In the genomic region with DNA sequence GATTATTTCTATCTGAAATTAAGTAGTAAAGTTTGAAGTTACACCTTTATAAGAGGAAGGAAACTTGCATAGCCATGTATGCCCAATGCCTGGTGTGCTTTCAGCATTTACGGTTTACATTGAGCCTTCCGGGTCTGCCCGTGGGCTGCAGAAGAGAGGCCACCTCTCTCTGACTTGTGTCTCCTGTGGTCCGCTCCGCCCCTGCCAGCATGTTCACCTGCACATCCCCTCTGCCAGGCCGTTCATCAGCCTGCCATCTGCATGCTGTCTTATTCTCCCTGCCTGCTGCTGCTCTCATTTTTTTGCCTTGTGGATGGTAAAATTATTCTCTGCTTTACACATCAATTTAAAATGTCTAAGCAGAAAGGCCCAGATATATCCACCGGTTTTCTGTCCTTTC, we compare ENCODE assay signal across 16 cellular contexts. TPM values are rescaled to one million over a fixed set of nuclear protein-coding genes. Genes with fewer than 3 reads are reported as not detected.
DNase-seq lines count a peak whose midpoint lies in the region; ATAC-seq and TF ChIP-seq lines count a peak whose summit lies in the region.
"Had no signal": no experiment of that assay in that cellular context is flagged by ENCODE, and none has a peak within 500 bp of the region (broad histone marks: within the 10 kb centered on the region; RNA-seq: fewer than 3 reads in every experiment).

No MANE protein-coding gene starts in this region.

- H3K4me1 ChIP-seq in hepatocyte (ENCODE audit: insufficient read depth): no peaks in the 10 kb centered on the region

- no peak overlapping the region for H3K4me3 ChIP-seq in hepatocyte

- no peaks in the 10 kb centered on the region for H3K9me3 Mint-ChIP-seq in activated naive CD4-positive, alpha-beta T cell treated with anti-CD3 and anti-CD28 coated beads, Interleukin-2, amount 50 U/mL, for 24 hours
- no peaks in the 10 kb centered on the region for H3K9me3 Mint-ChIP-seq in memory B cell
- H3K9me3 Mint-ChIP-seq in stimulated activated effector memory CD8-positive, alpha-beta T cell treated with anti-CD3 and anti-CD28 coated beads, Interleukin-12 subunit alpha, Interleukin-12 subunit beta, amount 100 ng/mL, for 72 hours: no peaks in the 10 kb centered on the region
- H3K9me3 Mint-ChIP-seq: HFFc6 had no signal

- H3K36me3 ChIP-seq in hepatocyte (replicated peaks; ENCODE audit: insufficient read depth, low read depth): no peaks in the 10 kb centered on the region

- H3K9me2 ChIP-seq in hepatocyte (replicated peaks; ENCODE audit: insufficient read depth): no peaks in the 10 kb centered on the region

- peaks cover 8% of the 10 kb centered on the region for H3K36me3 Mint-ChIP-seq in activated naive CD4-positive, alpha-beta T cell treated with anti-CD3 and anti-CD28 coated beads, Interleukin-2, amount 50 U/mL, for 24 hours
- H3K36me3 Mint-ChIP-seq in T-helper 17 cell (ENCODE audit: low read depth) (no peaks in the 10 kb centered on the region), memory B cell (peaks cover 16% of the 10 kb centered on the region)
- H3K36me3 Mint-ChIP-seq in stimulated activated effector memory CD8-positive, alpha-beta T cell treated with anti-CD3 and anti-CD28 coated beads, Interleukin-12 subunit alpha, Interleukin-12 subunit beta, amount 100 ng/mL, for 72 hours: peaks cover 84% of the 10 kb centered on the region

- no peak overlapping the region for H3K4me2 ChIP-seq in hepatocyte

- no peak overlapping the region for H2AFZ ChIP-seq in hepatocyte

- no peaks in the 10 kb centered on the region for H3K9me3 ChIP-seq in T-helper 17 cell (ENCODE audit: control insufficient read depth, low read length, poor library complexity, severe bottlenecking)
- H3K9me3 ChIP-seq in hepatocyte (ENCODE audit: low read depth): no peaks in the 10 kb centered on the region

- 89% methylated on average over 7 of the region's 7 CpGs for WGBS in hepatocyte (ENCODE audit: low lambda C conversion rate, missing lambda C conversion rate)

- no peaks in the 10 kb centered on the region for H3K27me3 ChIP-seq in hepatocyte

- no peak for TF ChIP-seq CTCF in hepatocyte (IDR thresholded peaks at IDR 0.05; ENCODE audit: poor library complexity)

- H4K20me1 ChIP-seq in hepatocyte (ENCODE audit: insufficient read depth, poor library complexity, severe bottlenecking): no peaks in the 10 kb centered on the region

- H3K27ac ChIP-seq in hepatocyte: no peak overlapping the region

- H3K79me2 ChIP-seq in hepatocyte: no peaks in the 10 kb centered on the region

- no peaks in the 10 kb centered on the region for H3K27me3 Mint-ChIP-seq in activated naive CD4-positive, alpha-beta T cell treated with anti-CD3 and anti-CD28 coated beads, Interleukin-2, amount 50 U/mL, for 24 hours
- H3K27me3 Mint-ChIP-seq in T-helper 17 cell (no peaks in the 10 kb centered on the region), memory B cell (no peaks in the 10 kb centered on the region)

- ATAC-seq in T-helper 17 cell (no peak), memory B cell (ENCODE audit: low read depth) (no peak)
- no peak for ATAC-seq in stimulated activated effector memory CD8-positive, alpha-beta T cell treated with anti-CD3 and anti-CD28 coated beads, Interleukin-12 subunit alpha, Interleukin-12 subunit beta, amount 100 ng/mL, for 72 hours

- peak overlapping the region; percentile 81 for H3K27ac Mint-ChIP-seq in activated naive CD4-positive, alpha-beta T cell treated with anti-CD3 and anti-CD28 coated beads, Interleukin-2, amount 50 U/mL, for 24 hours
- H3K27ac Mint-ChIP-seq in T-helper 17 cell (peak overlapping the region; percentile 29), memory B cell (peak overlapping the region; percentile 7)
- H3K27ac Mint-ChIP-seq in stimulated activated effector memory CD8-positive, alpha-beta T cell treated with anti-CD3 and anti-CD28 coated beads, Interleukin-12 subunit alpha, Interleukin-12 subunit beta, amount 100 ng/mL, for 72 hours: peak overlapping the region; percentile 3
- H3K27ac Mint-ChIP-seq: HFFc6 had no signal

- no peaks in the 10 kb centered on the region for H3K4me1 Mint-ChIP-seq in activated naive CD4-positive, alpha-beta T cell treated with anti-CD3 and anti-CD28 coated beads, Interleukin-2, amount 50 U/mL, for 24 hours
- H3K4me1 Mint-ChIP-seq in T-helper 17 cell (peaks cover 2% of the 10 kb centered on the region), memory B cell (no peaks in the 10 kb centered on the region)
- H3K4me1 Mint-ChIP-seq in stimulated activated effector memory CD8-positive, alpha-beta T cell treated with anti-CD3 and anti-CD28 coated beads, Interleukin-12 subunit alpha, Interleukin-12 subunit beta, amount 100 ng/mL, for 72 hours: peaks cover 2% of the 10 kb centered on the region

- H3K4me3 Mint-ChIP-seq in activated naive CD4-positive, alpha-beta T cell treated with anti-CD3 and anti-CD28 coated beads, Interleukin-2, amount 50 U/mL, for 24 hours: no peak overlapping the region
- H3K4me3 Mint-ChIP-seq in T-helper 17 cell (no peak overlapping the region), memory B cell (no peak overlapping the region)
- no peak overlapping the region for H3K4me3 Mint-ChIP-seq in stimulated activated effector memory CD8-positive, alpha-beta T cell treated with anti-CD3 and anti-CD28 coated beads, Interleukin-12 subunit alpha, Interleukin-12 subunit beta, amount 100 ng/mL, for 72 hours
- H3K4me3 Mint-ChIP-seq: HFFc6 had no signal

- no peak for DNase-seq in activated naive CD4-positive, alpha-beta T cell treated with anti-CD3 and anti-CD28 coated beads, Interleukin-2, amount 50 U/mL, for 16 hours
- no peak for DNase-seq in T-helper 17 cell
- no peak for DNase-seq in memory B cell (ENCODE audit: low spot score in 2 of 2)
- DNase-seq in stimulated activated effector memory CD8-positive, alpha-beta T cell treated with anti-CD3 and anti-CD28 coated beads, Interleukin-12 subunit alpha, Interleukin-12 subunit beta, amount 100 ng/mL, for 72 hours (ENCODE audit: low spot score in 2 of 2): no peak
- DNase-seq in T-helper 2 cell: no peak
- no peak for DNase-seq in hepatocyte (ENCODE audit: low spot score)
- DNase-seq: ACHN, DMS53, HFFc6, KBM-7, NCI-H1417 treated with DMSO at 0.1 percent for 48 hours, NCI-H1930, NCI-H2171, NCI-H446, NCI-H69 had no signal

RNA-seq across cellular contexts. Expression of a gene that starts 41.5 kb away (rescaled TPM):
- total RNA-seq in T-helper 17 cell (100 to 1,000 TPM; 318 to 366 TPM), hepatocyte (342 and 405 TPM in 2 replicates)
- polyA plus RNA-seq in hepatocyte: 141 and 164 TPM in 2 replicates

Comparison
In these comparisons a context has a peak if more than half of its experiments do, and no peak if none do; other contexts are left out.
1. H3K27ac Mint-ChIP-seq: peak in every context shown above with its lines; median percentile 81 in activated naive CD4-positive, alpha-beta T cell treated with anti-CD3 and anti-CD28 coated beads, Interleukin-2, amount 50 U/mL, for 24 hours; 29 in T-helper 17 cell; 7 in memory B cell; 3 in stimulated activated effector memory CD8-positive, alpha-beta T cell treated with anti-CD3 and anti-CD28 coated beads, Interleukin-12 subunit alpha, Interleukin-12 subunit beta, amount 100 ng/mL, for 72 hours.